8 cellular contexts compared by ENCODE assay signal in the genomic region with DNA sequence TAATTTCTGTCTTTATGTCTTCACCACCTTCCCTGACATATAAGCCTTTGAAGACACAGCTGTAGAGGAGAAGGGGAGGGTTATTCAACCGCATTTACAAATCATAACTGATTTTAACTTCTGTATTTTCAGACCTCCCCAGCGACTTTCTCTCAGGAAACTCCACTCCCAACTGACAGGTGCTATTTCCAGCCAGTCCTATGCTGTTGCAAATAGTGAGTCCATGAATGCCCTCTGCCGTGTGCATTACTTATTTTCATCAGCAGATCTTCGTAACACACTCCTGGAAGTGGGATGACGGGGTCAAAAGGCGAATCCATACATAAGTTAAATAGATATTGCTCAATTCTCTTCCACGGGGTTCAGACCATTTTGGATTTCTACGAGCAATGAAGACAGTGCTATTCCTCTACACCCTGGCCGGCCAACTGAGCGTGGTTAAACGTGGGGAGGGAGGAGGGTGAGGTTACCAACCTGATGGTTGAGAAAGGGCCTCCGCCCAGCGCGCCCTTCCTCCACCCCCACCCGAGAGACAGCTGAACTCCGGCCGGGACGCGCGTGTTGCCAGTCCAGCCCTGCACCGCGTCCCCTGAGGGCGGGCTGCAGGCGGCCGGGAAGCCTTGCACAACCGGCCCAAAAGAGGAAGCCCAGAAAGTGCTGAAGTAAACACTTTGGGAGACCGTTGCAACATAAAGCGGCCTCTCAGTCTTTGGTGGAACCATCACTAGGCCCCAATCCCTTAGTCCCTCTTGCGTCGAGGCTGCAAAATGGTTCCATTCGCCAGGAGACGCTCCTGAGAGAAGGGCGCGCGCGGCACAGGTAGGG. TPM values are rescaled to one million over a fixed set of nuclear protein-coding genes. Genes with fewer than 3 reads are reported as not detected.
DNase-seq lines count a peak whose midpoint lies in the region; ATAC-seq and TF ChIP-seq lines count a peak whose summit lies in the region.

A gene with protein sequence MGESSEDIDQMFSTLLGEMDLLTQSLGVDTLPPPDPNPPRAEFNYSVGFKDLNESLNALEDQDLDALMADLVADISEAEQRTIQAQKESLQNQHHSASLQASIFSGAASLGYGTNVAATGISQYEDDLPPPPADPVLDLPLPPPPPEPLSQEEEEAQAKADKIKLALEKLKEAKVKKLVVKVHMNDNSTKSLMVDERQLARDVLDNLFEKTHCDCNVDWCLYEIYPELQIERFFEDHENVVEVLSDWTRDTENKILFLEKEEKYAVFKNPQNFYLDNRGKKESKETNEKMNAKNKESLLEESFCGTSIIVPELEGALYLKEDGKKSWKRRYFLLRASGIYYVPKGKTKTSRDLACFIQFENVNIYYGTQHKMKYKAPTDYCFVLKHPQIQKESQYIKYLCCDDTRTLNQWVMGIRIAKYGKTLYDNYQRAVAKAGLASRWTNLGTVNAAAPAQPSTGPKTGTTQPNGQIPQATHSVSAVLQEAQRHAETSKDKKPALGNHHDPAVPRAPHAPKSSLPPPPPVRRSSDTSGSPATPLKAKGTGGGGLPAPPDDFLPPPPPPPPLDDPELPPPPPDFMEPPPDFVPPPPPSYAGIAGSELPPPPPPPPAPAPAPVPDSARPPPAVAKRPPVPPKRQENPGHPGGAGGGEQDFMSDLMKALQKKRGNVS (plus strand): TSS at position 705 of the 825 bp plus-strand sequence. CDS start 53,986 bp downstream, outside the sequence.

- CTCF ChIA-PET in HEK293T (lab: Yijun Ruan, JAX): no interaction called here

- intact Hi-C loops in ascending aorta (cut with DNase I): no loop called here

- POLR2A ChIA-PET in HEK293T (lab: Yijun Ruan, JAX): no interaction called here

- H3K27ac ChIP-seq in ascending aorta (peak within 1 kb of the TSS; percentile 60 to 62), iPS-20b (ENCODE audit: low read length) (no peak within 1 kb of the TSS)

- H3K36me3 ChIP-seq in ascending aorta: no peaks in the 10 kb centered on the region
- H3K36me3 ChIP-seq in iPS-20b (ENCODE audit: insufficient read depth, low read depth, low read length): no peaks in the 10 kb centered on the region

- H3K4me3 ChIP-seq in ascending aorta (peak within 1 kb of the TSS; percentile 22 to 63), iPS-20b (ENCODE audit: low read length) (peak within 1 kb of the TSS; percentile 68)

- ATAC-seq in GM18870 (IDR thresholded peaks at IDR 0.05; ENCODE audit: unreplicated experiment) (peak; percentile 38), HG03045 (IDR thresholded peaks at IDR 0.05; ENCODE audit: unreplicated experiment) (peak; percentile 68)

- TF ChIP-seq CTCF in ascending aorta (IDR thresholded peaks at IDR 0.05): no peak

- H3K9me3 ChIP-seq in ascending aorta (no peaks in the 10 kb centered on the region), iPS-20b (ENCODE audit: insufficient read depth, low read depth, low read length) (no peaks in the 10 kb centered on the region)

- no peaks in the 10 kb centered on the region for H3K27me3 ChIP-seq in ascending aorta
- peaks cover 32% of the 10 kb centered on the region for H3K27me3 ChIP-seq in iPS-20b (ENCODE audit: insufficient read depth, low read length)

- H3K9ac ChIP-seq in iPS-20b (ENCODE audit: low read depth, low read length): no peak within 1 kb of the TSS

- H3K4me1 ChIP-seq in ascending aorta (no peaks in the 10 kb centered on the region), iPS-20b (ENCODE audit: insufficient read depth, low read length) (no peaks in the 10 kb centered on the region)

- DNase-seq in T-helper 1 cell (peak in 4 of 5 donors; percentile 8 to 77 (median 25)), ascending aorta (ENCODE audit: low spot score in 2 of 2) (peak; percentile 58 to 86), inferior parietal cortex (ENCODE audit: extremely low spot score) (no peak), HEK293T (ENCODE audit: extremely low spot score) (no peak)
- peak; percentile 22 to 23 for DNase-seq in stimulated activated CD4-positive, alpha-beta T cell treated with anti-CD3 and anti-CD28 coated beads, Interleukin-1b, Interleukin-23, amount 100 ng/mL, for 4 hours (ENCODE audit: low read depth in 2 of 2)

TF ChIP-seq in HEK293T, 16 proteins besides CTCF, POLR2A, EP300 and RAD21:
- TF ChIP-seq LEF1 (IDR thresholded peaks at IDR 0.05; ENCODE audit: borderline replicate concordance): no peak
- TF ChIP-seq ZNF384 (IDR thresholded peaks at IDR 0.05): no peak
- TF ChIP-seq SP1 (IDR thresholded peaks at IDR 0.05): no peak
- no peak for TF ChIP-seq NFRKB (IDR thresholded peaks at IDR 0.05)
- no peak for TF ChIP-seq FOXA1 (IDR thresholded peaks at IDR 0.05)
- TF ChIP-seq, protein P1, sequence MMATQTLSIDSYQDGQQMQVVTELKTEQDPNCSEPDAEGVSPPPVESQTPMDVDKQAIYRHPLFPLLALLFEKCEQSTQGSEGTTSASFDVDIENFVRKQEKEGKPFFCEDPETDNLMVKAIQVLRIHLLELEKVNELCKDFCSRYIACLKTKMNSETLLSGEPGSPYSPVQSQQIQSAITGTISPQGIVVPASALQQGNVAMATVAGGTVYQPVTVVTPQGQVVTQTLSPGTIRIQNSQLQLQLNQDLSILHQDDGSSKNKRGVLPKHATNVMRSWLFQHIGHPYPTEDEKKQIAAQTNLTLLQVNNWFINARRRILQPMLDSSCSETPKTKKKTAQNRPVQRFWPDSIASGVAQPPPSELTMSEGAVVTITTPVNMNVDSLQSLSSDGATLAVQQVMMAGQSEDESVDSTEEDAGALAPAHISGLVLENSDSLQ (IDR thresholded peaks at IDR 0.05): no peak
- no peak for TF ChIP-seq FOXK2 (IDR thresholded peaks at IDR 0.05)
- TF ChIP-seq TARDBP (IDR thresholded peaks at IDR 0.05): no peak
- TF ChIP-seq BHLHE40 (IDR thresholded peaks at IDR 0.05; ENCODE audit: borderline replicate concordance): no peak
- TF ChIP-seq SUZ12 (IDR thresholded peaks at IDR 0.05): no peak
TF ChIP-seq in HEK293T: peak in this region for 0.

RNA-seq across cellular contexts. Expression of the gene that starts here (rescaled TPM):
- total RNA-seq in ascending aorta: not detected

Comparison
In these comparisons a context has a peak if more than half of its experiments do, and no peak if none do; other contexts are left out.
1. Peak in DNase-seq, H3K4me3 ChIP-seq and H3K27ac ChIP-seq in ascending aorta; RNA of the gene not detected or under 1 TPM.
2. DNase-seq: peak in T-helper 1 cell (4 of 5) and stimulated activated CD4-positive, alpha-beta T cell treated with anti-CD3 and anti-CD28 coated beads, Interleukin-1b, Interleukin-23, amount 100 ng/mL, for 4 hours (2 of 2); none in inferior parietal cortex (single experiment) and HEK293T (single experiment).